ENCODE assay signal across 9 cellular contexts in genomic region chr1:204079608-204079999, GRCh38. TPM values are rescaled to one million over a fixed set of nuclear protein-coding genes. Genes with fewer than 3 reads are reported as not detected.
DNase-seq lines count a peak whose midpoint lies in the region; ATAC-seq, FAIRE-seq and TF ChIP-seq lines count a peak whose summit lies in the region.
"Had no signal": no experiment of that assay in that cellular context is flagged by ENCODE, and none has a peak within 500 bp of the region (broad histone marks: within the 10 kb centered on the region; RNA-seq: fewer than 3 reads in every experiment).

No MANE protein-coding gene starts in this region.

- no peak overlapping the region for H2AFZ ChIP-seq in SK-N-SH (ENCODE audit: low read depth)
- no peak overlapping the region for H2AFZ ChIP-seq in hepatocyte

- CTCF ChIA-PET in SK-N-SH (lab: Yijun Ruan, JAX), result interaction anchor here (1.3 to 4.1 kb wide), 2 partner anchors 11 to 49 kb away, joined by 4 to 12 read pairs; no protein-coding TSS in a partner anchor

- H3K27me3 ChIP-seq in SK-N-SH (ENCODE audit: insufficient read depth) (no peaks in the 10 kb centered on the region), hepatocyte (no peaks in the 10 kb centered on the region), psoas muscle (ENCODE audit: insufficient read depth in 3 of 3, low read length in 2 of 3) (no peaks in the 10 kb centered on the region)

- DNase-seq in H54 (ENCODE audit: insufficient read length, low spot score) (peak; percentile 51), SK-N-SH (no peak), hepatocyte (ENCODE audit: low spot score) (no peak), psoas muscle (no peak), HPDE6-E6E7 (ENCODE audit: extremely low spot score) (no peak), SHP77 (lab: John Stamatoyannopoulos, UW) (no peak), NCI-H128 (lab: John Stamatoyannopoulos, UW; ENCODE audit: unreplicated experiment) (no peak), SIG-M5 treated with dmso at 0.1 percent for 504 hours (lab: John Stamatoyannopoulos, UW; ENCODE audit: unreplicated experiment) (no peak)
- DNase-seq: SHP77 treated with DMSO at 0.1 percent for 48 hours had no signal

- H3K36me3 ChIP-seq in SK-N-SH (replicated peaks in 1 of 2; ENCODE audit: control insufficient read depth in 1 of 2, insufficient read depth in 2 of 2, low read length in 1 of 2) (no peaks in the 10 kb centered on the region), hepatocyte (replicated peaks; ENCODE audit: insufficient read depth, low read depth) (no peaks in the 10 kb centered on the region), psoas muscle (ENCODE audit: insufficient read depth in 1 of 2, low read depth in 1 of 2) (no peaks in the 10 kb centered on the region)

- H3F3A ChIP-seq in SK-N-SH (replicated peaks; ENCODE audit: insufficient read depth), result no peaks in the 10 kb centered on the region

- peaks cover 11 to 19% of the 10 kb centered on the region in 2 experiments; a peak in 2 of 4 replicates for H3K4me1 ChIP-seq in SK-N-SH (ENCODE audit: control insufficient read depth in 1 of 2, insufficient read depth in 2 of 2, low read depth in 1 of 2, low read length in 1 of 2)
- peaks cover 74% of the 10 kb centered on the region for H3K4me1 ChIP-seq in hepatocyte (ENCODE audit: insufficient read depth)
- peaks cover 87% of the 10 kb centered on the region for H3K4me1 ChIP-seq in psoas muscle

- no peaks in the 10 kb centered on the region for H4K20me1 ChIP-seq in SK-N-SH (ENCODE audit: insufficient read depth)
- no peaks in the 10 kb centered on the region for H4K20me1 ChIP-seq in hepatocyte (ENCODE audit: insufficient read depth, poor library complexity, severe bottlenecking)

- 97% methylated on average over 3 of the region's 3 CpGs for WGBS in SK-N-SH (ENCODE audit: low lambda C conversion rate)
- 85% methylated on average over 3 of the region's 3 CpGs for WGBS in hepatocyte (ENCODE audit: low lambda C conversion rate, missing lambda C conversion rate)
- WGBS in psoas muscle, 3 donors, result 67 to 85% (median 69%) methylated on average over 3 of the region's 3 CpGs

- no peak for TF ChIP-seq POLR2A in H54 (IDR thresholded peaks at IDR 0.05; ENCODE audit: low read depth, low read length)

- POLR2A ChIA-PET in SK-N-SH (lab: Yijun Ruan, JAX), result no interaction called here

- no peaks in the 10 kb centered on the region for H3K9me3 ChIP-seq in SK-N-SH
- no peaks in the 10 kb centered on the region for H3K9me3 ChIP-seq in hepatocyte (ENCODE audit: low read depth)
- no peaks in the 10 kb centered on the region for H3K9me3 ChIP-seq in psoas muscle

- no peak overlapping the region for H3K27ac ChIP-seq in SK-N-SH (ENCODE audit: low read depth in 2 of 2, low read length in 1 of 2)
- peak overlapping the region; percentile 89 for H3K27ac ChIP-seq in hepatocyte
- H3K27ac ChIP-seq in psoas muscle, result peak overlapping the region; percentile 65

- H3K79me2 ChIP-seq in SK-N-SH (ENCODE audit: insufficient read depth) (no peaks in the 10 kb centered on the region), hepatocyte (peaks cover 92% of the 10 kb centered on the region)

- H3K4me3 ChIP-seq in SK-N-SH (ENCODE audit: low read depth in 2 of 2, low read length in 1 of 2), result no peak overlapping the region
- no peak overlapping the region for H3K4me3 ChIP-seq in hepatocyte
- H3K4me3 ChIP-seq in psoas muscle, result peak overlapping the region; percentile 18

- TF ChIP-seq EP300 in SK-N-SH (IDR thresholded peaks at IDR 0.05; ENCODE audit: borderline replicate concordance in 1 of 2, low read depth in 1 of 2, low read length in 1 of 2), result no peak

- H3K9me2 ChIP-seq in SK-N-SH (no peaks in the 10 kb centered on the region), hepatocyte (replicated peaks; ENCODE audit: insufficient read depth) (no peaks in the 10 kb centered on the region)

- no peak for FAIRE-seq in H54 (lab: Jason Lieb, UNC)

- TF ChIP-seq CTCF in SK-N-SH (IDR thresholded peaks at IDR 0.05) (no peak), hepatocyte (IDR thresholded peaks at IDR 0.05; ENCODE audit: poor library complexity) (no peak), psoas muscle (IDR thresholded peaks at IDR 0.05) (no peak)

- H3K9ac ChIP-seq in SK-N-SH, result no peak overlapping the region

- ATAC-seq in psoas muscle, result no peak

- H3K4me2 ChIP-seq in SK-N-SH, result peak overlapping the region; percentile 4; the same call in 1 of the 2 replicates
- peak overlapping the region; percentile 72 for H3K4me2 ChIP-seq in hepatocyte

- intact Hi-C loops in psoas muscle (cut with DNase I), result no loop called here

- no peak for TF ChIP-seq RAD21 in SK-N-SH (IDR thresholded peaks at IDR 0.05; ENCODE audit: low read length)

TF ChIP-seq in SK-N-SH, 30 proteins besides CTCF, POLR2A, EP300 and RAD21:
- TF ChIP-seq ZBTB33 (IDR thresholded peaks at IDR 0.05; ENCODE audit: borderline replicate concordance, low read depth) (no peak), EZH2phosphoT487 (IDR thresholded peaks at IDR 0.05; ENCODE audit: borderline replicate concordance, low read depth) (no peak), MEF2A (IDR thresholded peaks at IDR 0.05; ENCODE audit: borderline replicate concordance, low read depth) (no peak), MXI1 (IDR thresholded peaks at IDR 0.05; ENCODE audit: low read depth, low read length) (no peak), ELF1 (IDR thresholded peaks at IDR 0.05) (no peak), TEAD4 (IDR thresholded peaks at IDR 0.05; ENCODE audit: borderline replicate concordance, insufficient read depth) (no peak), JUND (IDR thresholded peaks at IDR 0.05) (no peak)

RNA-seq across cellular contexts. Expression of gene SOX13, which starts 6.7 kb away (rescaled TPM):
- polyA plus RNA-seq in SK-N-SH (2012; rRNA removed) (7.2 and 10.6 TPM in 2 replicates), hepatocyte (22.3 and 24.6 TPM in 2 replicates), psoas muscle (10 to 100 TPM in 1 of 3 donors, 1 to 10 TPM in 2; 5.2 to 13.1 (median 9.4) TPM)
- 4.4 and 6.1 TPM in 2 replicates for polyA plus RNA-seq in SK-N-SH (2012; cell fraction: cytosol; rRNA removed)
- 21.8 and 23.2 TPM in 2 replicates for polyA plus RNA-seq in SK-N-SH (2012; cell fraction: nucleus; rRNA removed)
- total RNA-seq in hepatocyte (11.5 and 11.9 TPM in 2 replicates), psoas muscle (10 to 100 TPM in 2 of 4 donors, 1 to 10 TPM in 2; 8.5 to 19.6 (median 9.4) TPM)

Comparison
In these comparisons a context has a peak if more than half of its experiments do, and no peak if none do; other contexts are left out.
1. H3K27ac ChIP-seq: peak in hepatocyte (single experiment) and psoas muscle (single experiment); none in SK-N-SH (0 of 2).